In genomic region chrX:19906293-19906692, GRCh38 we compare ENCODE assay signal across 21 cellular contexts. TPM values are rescaled to one million over a fixed set of nuclear protein-coding genes. Genes with fewer than 3 reads are reported as not detected.
DNase-seq lines count a peak whose midpoint lies in the region; ATAC-seq and TF ChIP-seq lines count a peak whose summit lies in the region.
"Had no signal": no experiment of that assay in that cellular context is flagged by ENCODE, and none has a peak within 500 bp of the region (broad histone marks: within the 10 kb centered on the region; RNA-seq: fewer than 3 reads in every experiment).

No MANE protein-coding gene starts in this region.

- CTCF ChIA-PET in OCI-LY7 (lab: Charles Lee; ENCODE audit: unreplicated experiment) = no interaction called here

- H3K4me2 ChIP-seq in DOHH2 (ENCODE audit: low read length) (0 out of 2 replicates have a peak overlapping the region, but pooled peaks have one; percentile 2), KMS-11 (peak overlapping the region; percentile 66), OCI-LY7 (ENCODE audit: low read length) (peak overlapping the region; percentile 39; the same call in 1 of the 2 replicates)
- H3K4me2 ChIP-seq: PC-9 had no signal

- intact Hi-C loops in OCI-LY7 (cut with micrococcal nuclease; ENCODE audit: unreplicated experiment) = no loop called here

- H3K27ac ChIP-seq in DOHH2 (ENCODE audit: low read depth, low read length) (no peak overlapping the region), KMS-11 (no peak overlapping the region), OCI-LY7 (ENCODE audit: low read depth, low read length, poor library complexity, severe bottlenecking) (no peak overlapping the region)
- H3K27ac ChIP-seq: parathyroid adenoma, PC-9 had no signal

- no peaks in the 10 kb centered on the region for H3K79me2 ChIP-seq in DOHH2 (ENCODE audit: control insufficient read depth, low read length)
- no peaks in the 10 kb centered on the region for H3K79me2 ChIP-seq in KMS-11 (ENCODE audit: insufficient read depth, low read depth)
- no peaks in the 10 kb centered on the region for H3K79me2 ChIP-seq in OCI-LY7 (ENCODE audit: insufficient read depth, low read depth, low read length)
- H3K79me2 ChIP-seq: parathyroid adenoma had no signal

- H3K9me3 ChIP-seq in DOHH2 (ENCODE audit: control insufficient read depth, insufficient read depth, low read length) (no peaks in the 10 kb centered on the region), OCI-LY7 (ENCODE audit: low read length) (no peaks in the 10 kb centered on the region)

- H3K9me2 ChIP-seq in DOHH2 (replicated peaks; ENCODE audit: control insufficient read depth, low read length) (no peaks in the 10 kb centered on the region), OCI-LY7 (ENCODE audit: insufficient read depth, low read length) (no peaks in the 10 kb centered on the region)

- H3K4me3 ChIP-seq in DOHH2 (ENCODE audit: low read length) (no peak overlapping the region), KMS-11 (IDR thresholded peaks at IDR 0.05; ENCODE audit: insufficient read depth, low read depth, low read length) (no peak overlapping the region), OCI-LY7 (ENCODE audit: low read depth, low read length, poor library complexity, severe bottlenecking) (no peak overlapping the region)
- H3K4me3 ChIP-seq: PC-9 had no signal

- ATAC-seq in left lobe of liver = peak; percentile 34

- H3K4me1 ChIP-seq in DOHH2 (ENCODE audit: control insufficient read depth, low read length) (peaks cover 13% of the 10 kb centered on the region), KMS-11 (ENCODE audit: low read depth, poor library complexity, severe bottlenecking) (peaks cover 34% of the 10 kb centered on the region), OCI-LY7 (ENCODE audit: insufficient read depth, low read length, poor library complexity, severe bottlenecking) (peaks cover 10% of the 10 kb centered on the region)
- H3K4me1 ChIP-seq: parathyroid adenoma had no signal

- H3F3A ChIP-seq in DOHH2 (ENCODE audit: control insufficient read depth, insufficient read depth) = no peaks in the 10 kb centered on the region

- TF ChIP-seq CTCF in DOHH2 (IDR thresholded peaks at IDR 0.05; ENCODE audit: low read depth, low read length, poor library complexity, severe bottlenecking) = no peak
- TF ChIP-seq CTCF in KMS-11 (conservative IDR thresholded peaks at IDR 0.05; ENCODE audit: low read depth, low read length) = no peak
- TF ChIP-seq CTCF in OCI-LY7 (conservative IDR thresholded peaks at IDR 0.05; ENCODE audit: low read length) = no peak

- DNase-seq in OCI-LY7 (ENCODE audit: low spot score) = no peak
- DNase-seq in left lobe of liver (ENCODE audit: low spot score) = no peak
- DNase-seq in UCSD-AML1 (lab: John Stamatoyannopoulos, UW; ENCODE audit: unreplicated experiment) = no peak
- DNase-seq in NCI-H2227 treated with DMSO at 0.1 percent for 48 hours (lab: John Stamatoyannopoulos, UW) = no peak
- DNase-seq in CD1c-positive myeloid dendritic cell (ENCODE audit: extremely low spot score) = no peak
- DNase-seq: activated CD4-positive, alpha-beta T cell treated with anti-CD3 and anti-CD28 coated beads, Interleukin-2, amount 10 ng/mL, durations not matched to agents 24 days and 14 days; activated naive CD4-positive, alpha-beta T cell; aorta; GDM1; H7; hypothalamus; IMR-90; kidney; NCI-H1092 treated with DMSO at 0.1 percent for 48 hours; NCI-H2081 treated with DMSO at 0.1 percent for 48 hours; NCI-H524; PC-9; stimulated activated naive CD4-positive, alpha-beta T cell had no signal

- H3K27me3 ChIP-seq in DOHH2 (ENCODE audit: control insufficient read depth, low read length) (no peaks in the 10 kb centered on the region), KMS-11 (ENCODE audit: insufficient read depth, low read depth) (no peaks in the 10 kb centered on the region)

- no TSS peak for BruUV-seq in OCI-LY7 (replicated peaks; lab: Mats Ljungman, UMichigan)

- H4K20me1 ChIP-seq in DOHH2 (ENCODE audit: control insufficient read depth, insufficient read depth, low read depth, low read length) (no peaks in the 10 kb centered on the region), KMS-11 (ENCODE audit: insufficient read depth) (no peaks in the 10 kb centered on the region), OCI-LY7 (ENCODE audit: insufficient read depth, low read length) (no peaks in the 10 kb centered on the region)

- POLR2A ChIA-PET in OCI-LY7 (lab: Charles Lee) = no interaction called here

- H2AFZ ChIP-seq in KMS-11 (ENCODE audit: low read depth) (no peak overlapping the region), OCI-LY7 (ENCODE audit: low read length) (no peak overlapping the region)
- H2AFZ ChIP-seq: parathyroid adenoma, PC-9 had no signal

- H3K36me3 ChIP-seq in DOHH2 (ENCODE audit: control insufficient read depth, low read length) (no peaks in the 10 kb centered on the region), KMS-11 (ENCODE audit: insufficient read depth) (no peaks in the 10 kb centered on the region), OCI-LY7 (ENCODE audit: insufficient read depth, low read length) (no peaks in the 10 kb centered on the region)

- H3K9ac ChIP-seq in KMS-11 = no peak overlapping the region
- H3K9ac ChIP-seq: parathyroid adenoma had no signal

RNA-seq across cellular contexts. Expression of gene SH3KBP1, which starts 18.9 kb away (rescaled TPM):
- total RNA-seq in OCI-LY7 (2014; rRNA removed; shearing (Covaris generic)) = 26.1 and 54.6 TPM in 2 replicates
- total RNA-seq in OCI-LY7 (2022) (82.4 and 90.3 TPM in 2 replicates), left lobe of liver (8.6 TPM)

Comparison
In these comparisons a context has a peak if more than half of its experiments do, and no peak if none do; other contexts are left out.
1. H3K4me2 ChIP-seq: peak in every context shown above with its lines; median percentile 66 in KMS-11; 39 in OCI-LY7; 2 in DOHH2.